In the genomic region with DNA sequence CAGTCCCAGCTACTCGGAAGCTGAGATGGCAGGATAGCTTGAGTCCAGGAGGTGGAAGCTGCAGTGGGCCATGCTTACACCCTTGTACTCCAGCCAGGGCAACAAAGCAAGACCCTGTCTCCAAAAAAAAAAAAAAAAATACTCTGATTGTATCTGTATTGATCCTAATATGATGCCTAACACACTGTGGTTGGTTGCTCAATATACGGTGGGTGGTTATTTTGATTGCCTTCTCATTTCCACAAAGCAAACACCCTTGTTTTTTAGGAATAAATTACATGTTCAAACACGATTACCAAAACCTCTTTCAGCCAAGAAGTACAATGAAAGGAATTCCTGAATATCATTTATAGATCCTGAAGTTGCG, we compare ENCODE assay signal across 9 cellular contexts. TPM values are rescaled to one million over a fixed set of nuclear protein-coding genes. Genes with fewer than 3 reads are reported as not detected.
A peak's percentile ranks its signal among the peaks of the same experiment; 100 is the strongest.
DNase-seq lines count a peak whose midpoint lies in the region; TF ChIP-seq lines count a peak whose summit lies in the region.
"Had no signal": no experiment of that assay in that cellular context is flagged by ENCODE, and none has a peak within 500 bp of the region (broad histone marks: within the 10 kb centered on the region; RNA-seq: fewer than 3 reads in every experiment).

No MANE protein-coding gene starts in this region.

- no peak overlapping the region for H2AFZ ChIP-seq in KMS-11 (ENCODE audit: low read depth)

- POLR2A ChIA-PET in BJ (lab: Charles Lee) = no interaction called here

- intact Hi-C loops in dendritic cell treated with granulocyte-macrophage colony-stimulating factor and Interleukin-4, amounts not matched to agents 40 ng/mL and 50 ng/mL, for 4 days (cut with micrococcal nuclease) = loop anchor here (5.0 kb wide), 1 partner anchor 36 kb away; no protein-coding TSS in a partner anchor
- intact Hi-C loops in prostate gland (cut with DNase I) = no loop called here

- TF ChIP-seq CTCF in BJ (IDR thresholded peaks at IDR 0.05; ENCODE audit: insufficient read depth, low read depth, low read length) (no peak), KMS-11 (conservative IDR thresholded peaks at IDR 0.05; ENCODE audit: low read depth, low read length) (no peak), neural crest cell (conservative IDR thresholded peaks at IDR 0.05) (no peak), prostate gland (IDR thresholded peaks at IDR 0.05) (no peak)

- no peaks in the 10 kb centered on the region for H3K9me3 ChIP-seq in prostate gland

- peaks cover 42% of the 10 kb centered on the region for H3K36me3 Mint-ChIP-seq in dendritic cell treated with granulocyte-macrophage colony-stimulating factor and Interleukin-4, amounts not matched to agents 40 ng/mL and 50 ng/mL, for 4 days (ENCODE audit: low read depth)
- H3K36me3 Mint-ChIP-seq in neural crest cell (ENCODE audit: low read depth) = no peaks in the 10 kb centered on the region

- no peak overlapping the region for H3K27ac Mint-ChIP-seq in dendritic cell treated with granulocyte-macrophage colony-stimulating factor and Interleukin-4, amounts not matched to agents 40 ng/mL and 50 ng/mL, for 4 days
- no peak overlapping the region for H3K27ac Mint-ChIP-seq in neural crest cell (ENCODE audit: unreplicated experiment)

- H3K4me2 ChIP-seq in KMS-11 = peak overlapping the region; percentile 97

- H3K27me3 ChIP-seq in BJ (ENCODE audit: control insufficient read depth, insufficient read depth, low read length) = no peaks in the 10 kb centered on the region
- no peaks in the 10 kb centered on the region for H3K27me3 ChIP-seq in KMS-11 (ENCODE audit: insufficient read depth, low read depth)
- no peaks in the 10 kb centered on the region for H3K27me3 ChIP-seq in prostate gland (replicated peaks; ENCODE audit: insufficient read depth)

- peaks cover 6% of the 10 kb centered on the region for H3K27me3 Mint-ChIP-seq in dendritic cell treated with granulocyte-macrophage colony-stimulating factor and Interleukin-4, amounts not matched to agents 40 ng/mL and 50 ng/mL, for 4 days
- no peaks in the 10 kb centered on the region for H3K27me3 Mint-ChIP-seq in neural crest cell (ENCODE audit: low read depth)

- H3K79me2 ChIP-seq in KMS-11 (ENCODE audit: insufficient read depth, low read depth) = peaks cover 75% of the 10 kb centered on the region

- H3K9me3 Mint-ChIP-seq in dendritic cell treated with granulocyte-macrophage colony-stimulating factor and Interleukin-4, amounts not matched to agents 40 ng/mL and 50 ng/mL, for 4 days = no peaks in the 10 kb centered on the region
- no peaks in the 10 kb centered on the region for H3K9me3 Mint-ChIP-seq in neural crest cell

- peaks cover 48% of the 10 kb centered on the region for H3K4me1 Mint-ChIP-seq in dendritic cell treated with granulocyte-macrophage colony-stimulating factor and Interleukin-4, amounts not matched to agents 40 ng/mL and 50 ng/mL, for 4 days (ENCODE audit: low read depth)
- H3K4me1 Mint-ChIP-seq in neural crest cell = peaks cover 62% of the 10 kb centered on the region

- TF ChIP-seq POLR2A in prostate gland (IDR thresholded peaks at IDR 0.05) = no peak

- no peak for DNase-seq in BJ (ENCODE audit: low read depth)
- DNase-seq in neural crest cell (ENCODE audit: low read depth, low spot score) = no peak
- no peak for DNase-seq in effector CD8-positive, alpha-beta T cell (lab: John Stamatoyannopoulos, UW)
- no peak for DNase-seq in prostate gland (ENCODE audit: low spot score)
- no peak for DNase-seq in GDM1 (lab: John Stamatoyannopoulos, UW)
- DNase-seq in NAMALWA (ENCODE audit: low spot score) = no peak
- DNase-seq: activated CD4-positive, alpha-beta T cell treated with anti-CD3 and anti-CD28 coated beads for 48 hours had no signal

- peak overlapping the region; percentile 79 for H3K4me3 Mint-ChIP-seq in dendritic cell treated with granulocyte-macrophage colony-stimulating factor and Interleukin-4, amounts not matched to agents 40 ng/mL and 50 ng/mL, for 4 days
- peak overlapping the region; percentile 78 for H3K4me3 Mint-ChIP-seq in neural crest cell

- H4K20me1 ChIP-seq in KMS-11 (ENCODE audit: insufficient read depth) = no peaks in the 10 kb centered on the region

- H3K36me3 ChIP-seq in BJ (ENCODE audit: control insufficient read depth, insufficient read depth, low read length) = no peaks in the 10 kb centered on the region
- no peaks in the 10 kb centered on the region for H3K36me3 ChIP-seq in KMS-11 (ENCODE audit: insufficient read depth)
- no peaks in the 10 kb centered on the region for H3K36me3 ChIP-seq in prostate gland

- H3K27ac ChIP-seq in KMS-11 = no peak overlapping the region
- H3K27ac ChIP-seq in prostate gland = no peak overlapping the region

- peak overlapping the region; percentile 77 for H3K4me3 ChIP-seq in BJ (ENCODE audit: low read depth, low read length)
- H3K4me3 ChIP-seq in KMS-11 (IDR thresholded peaks at IDR 0.05; ENCODE audit: insufficient read depth, low read depth, low read length) = no peak overlapping the region
- peak overlapping the region in 1 of 2 donors; percentile 66 for H3K4me3 ChIP-seq in prostate gland

- CTCF ChIA-PET in BJ (lab: Yijun Ruan, JAX) = no interaction called here

- no peak overlapping the region; the same call in 1 of the 2 replicates for H3K9ac ChIP-seq in KMS-11

- WGBS in prostate gland = 48% methylated on average over 4 of the region's 4 CpGs

- H3K4me1 ChIP-seq in KMS-11 (ENCODE audit: low read depth, poor library complexity, severe bottlenecking) (peaks cover 43% of the 10 kb centered on the region), prostate gland (replicated peaks) (peaks cover 5% of the 10 kb centered on the region)

RNA-seq across cellular contexts. Expression of a gene that starts 3.4 kb away (rescaled TPM):
- 17.5 and 44.3 TPM in 2 replicates for polyA plus RNA-seq in BJ (2011; rRNA removed)
- 13.4 and 14.9 TPM in 2 replicates for polyA minus RNA-seq in BJ (2011; rRNA and poly(A)+ RNA removed)
- total RNA-seq in neural crest cell (21.6 and 24.4 TPM in 2 replicates), prostate gland (10 to 100 TPM; 32.2 to 61.5 TPM)
